Comparison of ENCODE assay signal across 15 cellular contexts in the genomic region with DNA sequence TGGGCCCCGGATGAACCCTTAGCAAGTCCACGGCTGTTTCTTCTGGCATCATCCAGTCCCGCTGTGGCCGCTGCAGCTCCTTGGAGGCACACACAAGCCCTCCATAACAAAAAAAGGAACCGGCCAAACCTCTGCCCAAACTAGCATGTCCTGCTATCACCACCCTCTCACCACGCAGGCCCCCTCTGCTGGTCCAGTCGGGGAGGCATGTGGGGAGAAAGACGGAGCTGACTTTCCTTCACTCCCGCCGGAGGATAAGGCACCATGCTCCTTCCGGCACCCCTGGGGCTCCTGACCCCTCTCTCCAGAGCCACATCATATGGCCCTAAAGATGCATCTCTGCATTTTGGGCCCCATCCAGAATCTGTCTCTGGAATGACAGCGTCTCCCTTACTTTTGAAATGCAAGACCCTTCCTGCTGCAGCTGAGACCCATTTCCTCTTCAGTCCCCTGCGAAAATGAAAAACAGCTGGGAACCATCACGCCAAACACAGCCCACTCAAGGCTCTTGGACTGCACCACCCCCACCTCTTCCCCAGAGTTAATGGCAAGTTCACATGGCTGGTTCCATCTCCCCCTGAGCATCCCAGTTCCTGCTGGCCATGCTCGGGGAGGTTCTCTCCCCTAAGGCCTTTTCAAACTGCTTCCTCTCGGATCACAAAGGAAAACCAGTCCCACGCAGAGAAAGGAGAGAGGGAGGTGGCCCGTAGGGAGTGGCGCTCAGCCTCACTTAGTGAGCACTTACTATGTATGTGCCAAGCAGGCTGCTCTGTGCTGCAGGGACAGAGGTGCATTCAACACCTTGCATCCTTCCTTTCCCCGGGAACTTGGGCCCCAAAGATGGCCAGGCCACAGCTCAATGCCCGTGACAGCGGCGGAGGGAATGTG. TPM values are rescaled to one million over a fixed set of nuclear protein-coding genes. Genes with fewer than 3 reads are reported as not detected.
DNase-seq lines count a peak whose midpoint lies in the region; TF ChIP-seq lines count a peak whose summit lies in the region.
"Had no signal": no experiment of that assay in that cellular context is flagged by ENCODE, and none has a peak within 500 bp of the region (broad histone marks: within the 10 kb centered on the region; RNA-seq: fewer than 3 reads in every experiment).

No MANE protein-coding gene starts in this region.

- no peak for TF ChIP-seq EP300 in esophagus muscularis mucosa (IDR thresholded peaks at IDR 0.05)

- TF ChIP-seq POLR2A in esophagus muscularis mucosa (IDR thresholded peaks at IDR 0.05; ENCODE audit: low read depth) = no peak

- H2BK12ac ChIP-seq in H9 (ENCODE audit: insufficient read length, low read depth, low read length) = no peak overlapping the region

- peaks cover 15 to 16% of the 10 kb centered on the region in 2 experiments for H3K4me1 Mint-ChIP-seq in H9
- H3K4me1 Mint-ChIP-seq in mesothelial cell of epicardium = peaks cover 32% of the 10 kb centered on the region
- H3K4me1 Mint-ChIP-seq: stimulated activated memory B cell treated with anti-CD40 and anti-IgM and Interleukin-4, amounts not matched to agents 10 μg/mL and 1 μg/mL and 100 μg/mL, for 72 hours had no signal

- in situ Hi-C loops in ACHN (cut with HindIII; ENCODE audit: low pct_ligation_motif_present, low pct_unique_long_range_greater_than_20kb, low sequenced_read_pairs) = no loop called here

- H3K4me3 ChIP-seq in AG04450 (ENCODE audit: low read depth, low read length) (no peak overlapping the region), esophagus muscularis mucosa (no peak overlapping the region)

- H2BK120ac ChIP-seq in H9 (ENCODE audit: low read depth, low read length, poor library complexity, severe bottlenecking) = no peak overlapping the region

- H3K9me3 Mint-ChIP-seq in H9 (peaks cover 0 to 6% of the 10 kb centered on the region in 2 experiments; a peak in 3 of 5 replicates), mesothelial cell of epicardium (peaks cover 4% of the 10 kb centered on the region)
- H3K9me3 Mint-ChIP-seq: activated naive CD4-positive, alpha-beta T cell treated with anti-CD3 and anti-CD28 coated beads, Interleukin-2, amount 50 U/mL, for 24 hours; dendritic cell treated with granulocyte-macrophage colony-stimulating factor and Interleukin-4, amounts not matched to agents 40 ng/mL and 50 ng/mL, for 4 days; stimulated activated memory B cell treated with anti-CD40 and anti-IgM and Interleukin-4, amounts not matched to agents 10 μg/mL and 1 μg/mL and 100 μg/mL, for 72 hours had no signal

- H3K14ac ChIP-seq in H9 (ENCODE audit: insufficient read depth, low read length) = no peak overlapping the region; the same call in 1 of the 2 replicates

- H3T11ph ChIP-seq in H9 (ENCODE audit: low read length) = no peak overlapping the region

- H3K27ac Mint-ChIP-seq in H9 (peak overlapping the region in 1 of 3 experiments; percentile 27; a peak in 1 of 7 replicates), mesothelial cell of epicardium (peak overlapping the region; percentile 89)
- H3K27ac Mint-ChIP-seq: activated naive CD4-positive, alpha-beta T cell treated with anti-CD3 and anti-CD28 coated beads, Interleukin-2, amount 50 U/mL, for 24 hours; CD4-positive, CD25-positive, alpha-beta regulatory T cell; dendritic cell treated with granulocyte-macrophage colony-stimulating factor and Interleukin-4, amounts not matched to agents 40 ng/mL and 50 ng/mL, for 4 days; stimulated activated memory B cell treated with anti-CD40 and anti-IgM and Interleukin-4, amounts not matched to agents 10 μg/mL and 1 μg/mL and 100 μg/mL, for 72 hours; T-helper 1 cell treated with Interleukin-12 subunit alpha and Interleukin-12 subunit beta and Interleukin-4 antibody, amounts not matched to agents 30 μg/mL and 1 μg/mL, for 36 hours had no signal

- H4K5ac ChIP-seq in H9 (ENCODE audit: insufficient read length, low read depth, low read length) = no peak overlapping the region

- no peaks in the 10 kb centered on the region for H3K79me2 ChIP-seq in H9 (ENCODE audit: insufficient read depth, low read length)

- no peak overlapping the region for H3K4me2 ChIP-seq in H9 (ENCODE audit: insufficient read depth, insufficient read length, low read length)

- POLR2A ChIA-PET in AG04450 (lab: Yijun Ruan, JAX) = interaction anchor here (0.9 to 1.4 kb wide), 4 partner anchors 11 to 39 kb away, joined by 3 to 7 read pairs (median 3); partner anchors contain the start of gene COL6A3

- H4K8ac ChIP-seq in H9 (replicated peaks; ENCODE audit: insufficient read length, low read depth, low read length) = no peak overlapping the region

- H3K36me3 Mint-ChIP-seq in H9 (ENCODE audit: insufficient read depth in 1 of 3, low read depth in 3 of 3) = no peaks in the 10 kb centered on the region
- no peaks in the 10 kb centered on the region for H3K36me3 Mint-ChIP-seq in mesothelial cell of epicardium
- H3K36me3 Mint-ChIP-seq: activated naive CD4-positive, alpha-beta T cell treated with anti-CD3 and anti-CD28 coated beads, Interleukin-2, amount 50 U/mL, for 24 hours; CD4-positive, CD25-positive, alpha-beta regulatory T cell; stimulated activated memory B cell treated with anti-CD40 and anti-IgM and Interleukin-4, amounts not matched to agents 10 μg/mL and 1 μg/mL and 100 μg/mL, for 72 hours had no signal

- H2BK20ac ChIP-seq in H9 (ENCODE audit: low read depth, low read length, poor library complexity, severe bottlenecking) = no peak overlapping the region

- no peak overlapping the region for H3K4ac ChIP-seq in H9 (ENCODE audit: low read depth, low read length)

- TF ChIP-seq CTCF in AG04450 (IDR thresholded peaks at IDR 0.05; ENCODE audit: low read depth, low read length) = peak; percentile 61
- TF ChIP-seq CTCF in H9 (conservative IDR thresholded peaks at IDR 0.05) = peak; percentile 62
- TF ChIP-seq CTCF in esophagus muscularis mucosa (IDR thresholded peaks at IDR 0.05) = peak in 2 of 3 experiments; percentile 16 to 32
- TF ChIP-seq CTCF in mesothelial cell of epicardium (IDR thresholded peaks at IDR 0.05; ENCODE audit: unreplicated experiment) = no peak

- H3K9me3 ChIP-seq in AG04450 (ENCODE audit: control insufficient read depth, insufficient read depth, low read length) (peaks cover 15% of the 10 kb centered on the region), H9 (ENCODE audit: control insufficient read depth, low read depth, low read length) (no peaks in the 10 kb centered on the region), esophagus muscularis mucosa (no peaks in the 10 kb centered on the region)

- H2AFZ ChIP-seq in H9 (ENCODE audit: low read length) = no peak overlapping the region

- intact Hi-C loops in esophagus muscularis mucosa (cut with DNase I) = no loop called here

- no peak overlapping the region for H2AK5ac ChIP-seq in H9 (ENCODE audit: insufficient read length, low read length)

- no peaks in the 10 kb centered on the region for H3K23me2 ChIP-seq in H9 (ENCODE audit: insufficient read length, low read depth, low read length, poor library complexity, severe bottlenecking)

- peaks cover 44% of the 10 kb centered on the region for H3K27me3 Mint-ChIP-seq in H9 (ENCODE audit: low read depth)
- H3K27me3 Mint-ChIP-seq in mesothelial cell of epicardium (ENCODE audit: low read depth) = peaks cover 5% of the 10 kb centered on the region
- H3K27me3 Mint-ChIP-seq: activated naive CD4-positive, alpha-beta T cell treated with anti-CD3 and anti-CD28 coated beads, Interleukin-2, amount 50 U/mL, for 24 hours; CD4-positive, CD25-positive, alpha-beta regulatory T cell had no signal

- H3K56ac ChIP-seq in H9 (ENCODE audit: insufficient read length, low read depth, low read length) = no peak overlapping the region

- H3K18ac ChIP-seq in H9 (ENCODE audit: insufficient read length, low read depth, low read length) = no peak overlapping the region

- H3K9ac ChIP-seq in H9 (ENCODE audit: extremely low read depth, insufficient read length, low read length) = no peak overlapping the region

- H3K36me3 ChIP-seq in esophagus muscularis mucosa = no peaks in the 10 kb centered on the region

- H2BK15ac ChIP-seq in H9 (ENCODE audit: low read depth, low read length) = no peak overlapping the region

- no peak overlapping the region for H4K91ac ChIP-seq in H9 (ENCODE audit: insufficient read length, low read depth, low read length)

- CTCF ChIA-PET in AG04450 (lab: Charles Lee) = interaction anchor here (0.5 to 4.9 kb wide), 18 partner anchors 10 to 367 kb away, joined by 3 to 55 read pairs (median 5); partner anchors contain the start of genes COL6A3 and COPS8

- H3K4me1 ChIP-seq in H9 (ENCODE audit: insufficient read depth, low read length) (peaks cover 7% of the 10 kb centered on the region; the same call in 1 of the 2 replicates), esophagus muscularis mucosa (peaks cover 31 to 47% (median 42%) of the 10 kb centered on the region in 4 donors)

- WGBS in H9 (ENCODE audit: extremely low coverage, insufficient read length, low lambda C conversion rate) = no CpG with 5 or more reads among the region's 23 CpGs
- WGBS in esophagus muscularis mucosa = 63% methylated on average over 20 of the region's 23 CpGs

- no peaks in the 10 kb centered on the region for H3K27me3 ChIP-seq in AG04450 (ENCODE audit: control insufficient read depth, insufficient read depth, low read length)
- H3K27me3 ChIP-seq in H9 (ENCODE audit: insufficient read depth, low read length) = no peaks in the 10 kb centered on the region
- no peaks in the 10 kb centered on the region for H3K27me3 ChIP-seq in esophagus muscularis mucosa

- no peaks in the 10 kb centered on the region for H4K20me1 ChIP-seq in H9 (ENCODE audit: control insufficient read depth, insufficient read depth, insufficient read length)

- H3K4me3 Mint-ChIP-seq in H9 = 0 out of 5 replicates have a peak overlapping the region, but pooled peaks of 1 of the 2 experiments have one; percentile 10
- H3K4me3 Mint-ChIP-seq in mesothelial cell of epicardium = no peak overlapping the region
- H3K4me3 Mint-ChIP-seq: activated naive CD4-positive, alpha-beta T cell treated with anti-CD3 and anti-CD28 coated beads, Interleukin-2, amount 50 U/mL, for 24 hours; CD4-positive, CD25-positive, alpha-beta regulatory T cell; dendritic cell treated with granulocyte-macrophage colony-stimulating factor and Interleukin-4, amounts not matched to agents 40 ng/mL and 50 ng/mL, for 4 days; stimulated activated memory B cell treated with anti-CD40 and anti-IgM and Interleukin-4, amounts not matched to agents 10 μg/mL and 1 μg/mL and 100 μg/mL, for 72 hours; T-helper 1 cell treated with Interleukin-12 subunit alpha and Interleukin-12 subunit beta and Interleukin-4 antibody, amounts not matched to agents 30 μg/mL and 1 μg/mL, for 36 hours had no signal

- no peak overlapping the region for H2BK5ac ChIP-seq in H9 (ENCODE audit: insufficient read length, low read length)

- DNase-seq in AG04450 (ENCODE audit: low read depth, low spot score) = no peak
- DNase-seq in H9 = peak; percentile 70
- no peak for DNase-seq in esophagus muscularis mucosa (ENCODE audit: extremely low spot score)
- DNase-seq in mesothelial cell of epicardium (ENCODE audit: low spot score in 2 of 2, unreplicated experiment in 2 of 2) = no peak
- DNase-seq in ACHN = no peak
- no peak for DNase-seq in activated naive CD4-positive, alpha-beta T cell treated with Interleukin-2 at 50 U/mL for 16 hours
- no peak for DNase-seq in stimulated activated CD4-positive, alpha-beta T cell treated with anti-CD3 and anti-CD28 coated beads, Interleukin-1b, Interleukin-23, amount 100 ng/mL, for 48 hours
- DNase-seq in cortex of kidney (lab: John Stamatoyannopoulos, UW) = no peak
- DNase-seq: activated CD8-positive, alpha-beta memory T cell treated with anti-CD3 and anti-CD28 coated beads for 24 hours; CD4-positive, CD25-positive, alpha-beta regulatory T cell; GF-D8 had no signal

- H3K27ac ChIP-seq in AG04450 (ENCODE audit: low read depth, low read length) (peak overlapping the region; percentile 39), H9 (ENCODE audit: insufficient read length, low read depth, low read length) (no peak overlapping the region), esophagus muscularis mucosa (replicated peaks in 1 of 4) (peak overlapping the region in 1 of 4 donors; percentile 17)

- no peaks in the 10 kb centered on the region for H3K79me1 ChIP-seq in H9 (ENCODE audit: insufficient read depth, low read depth, low read length, poor library complexity, severe bottlenecking)

- no peak overlapping the region for H3K23ac ChIP-seq in H9 (ENCODE audit: insufficient read length, low read depth, low read length)

RNA-seq across cellular contexts. Expression of gene MLPH, which starts 35.2 kb away (rescaled TPM):
- 15.5 and 15.6 TPM in 2 replicates for polyA plus RNA-seq in AG04450 (2011; rRNA removed)
- polyA minus RNA-seq in AG04450 (2011; rRNA and poly(A)+ RNA removed) = 29.5 and 33.7 TPM in 2 replicates
- total RNA-seq in H9 (2021) = 3.4 TPM in 2 replicates
- total RNA-seq in esophagus muscularis mucosa = 1 to 10 TPM; 5.3 to 8.7 (median 7.8) TPM
- 6.1 to 7.7 TPM (median 7.5 TPM) in 3 replicates for total RNA-seq in mesothelial cell of epicardium
- polyA plus RNA-seq: CD4-positive, CD25-positive, alpha-beta regulatory T cell had no signal

RNA-seq across cellular contexts. Expression of gene COL6A3, which starts 37.9 kb away (rescaled TPM):
- 1,384 and 2,107 TPM in 2 replicates for polyA plus RNA-seq in AG04450 (2011; rRNA removed)
- polyA minus RNA-seq in AG04450 (2011; rRNA and poly(A)+ RNA removed) = 2,516 and 3,153 TPM in 2 replicates
- total RNA-seq in H9 (2021) (0.66 and 0.81 TPM in 2 replicates), esophagus muscularis mucosa (100 to 1,000 TPM in 3 of 4 donors, 10 to 100 TPM in 1; 96.2 to 350 (median 192) TPM), mesothelial cell of epicardium (544 to 655 TPM (median 645 TPM) in 3 replicates)

Comparison
In these comparisons a context has a peak if more than half of its experiments do, and no peak if none do; other contexts are left out.
1. RNA of gene COL6A3, which starts 37.9 kb away (total RNA-seq): 544 to 655 TPM in mesothelial cell of epicardium and 96.2 to 350 TPM in esophagus muscularis mucosa; 0.66 to 0.81 TPM in H9; every median in the first group is over 10 times any median in the second.